In genomic region chr2:199216253-199216652, GRCh38 we compare ENCODE assay signal across 22 cellular contexts.
DNase-seq lines count a peak whose midpoint lies in the region; ATAC-seq and TF ChIP-seq lines count a peak whose summit lies in the region.
"Had no signal": no experiment of that assay in that cellular context is flagged by ENCODE, and none has a peak within 500 bp of the region (broad histone marks: within the 10 kb centered on the region; RNA-seq: fewer than 3 reads in every experiment).

No MANE protein-coding gene starts in this region.

- H4K20me1 ChIP-seq in MM.1S (ENCODE audit: insufficient read depth, low read length), result no peaks in the 10 kb centered on the region

- no peak for TF ChIP-seq EP300 in upper lobe of left lung (IDR thresholded peaks at IDR 0.05)

- H3K27me3 Mint-ChIP-seq in activated naive CD8-positive, alpha-beta T cell treated with anti-CD3 and anti-CD28 coated beads, Interleukin-2, amount 50 U/mL, for 24 hours, result no peaks in the 10 kb centered on the region
- H3K27me3 Mint-ChIP-seq: activated CD8-positive, alpha-beta T cell treated with anti-CD3 and anti-CD28 coated beads for 36 hours; activated naive CD8-positive, alpha-beta T cell; CD4-positive, CD25-positive, alpha-beta regulatory T cell; stimulated activated naive CD8-positive, alpha-beta T cell treated with anti-CD3 and anti-CD28 coated beads, Interleukin-15, amount 100 ng/mL, for 72 hours; T-helper 17 cell; type B pancreatic cell had no signal

- H2AFZ ChIP-seq in MM.1S (ENCODE audit: low read length), result no peak overlapping the region

- peak; percentile 82 for ATAC-seq in GM18519 (IDR thresholded peaks at IDR 0.05; ENCODE audit: low FRiP score, unreplicated experiment)
- peak; percentile 64 for ATAC-seq in GM21381 (IDR thresholded peaks at IDR 0.05; ENCODE audit: unreplicated experiment)
- peak; percentile 53 for ATAC-seq in HG03025 (IDR thresholded peaks at IDR 0.05; ENCODE audit: low FRiP score, unreplicated experiment)
- ATAC-seq in upper lobe of left lung (ENCODE audit: low FRiP score in 2 of 2), result no peak
- ATAC-seq in activated naive CD8-positive, alpha-beta T cell treated with anti-CD3 and anti-CD28 coated beads, Interleukin-2, amount 50 U/mL, for 24 hours, result no peak
- ATAC-seq: activated CD8-positive, alpha-beta T cell treated with anti-CD3 and anti-CD28 coated beads for 36 hours; body of pancreas; natural killer cell; stimulated activated naive CD8-positive, alpha-beta T cell treated with anti-CD3 and anti-CD28 coated beads, Interleukin-15, amount 100 ng/mL, for 72 hours; T-helper 17 cell had no signal

- H3K27me3 ChIP-seq in MM.1S (replicated peaks; ENCODE audit: insufficient read depth, low read length) (no peaks in the 10 kb centered on the region), upper lobe of left lung (no peaks in the 10 kb centered on the region)
- no peaks in the 10 kb centered on the region for H3K27me3 ChIP-seq in effector memory CD4-positive, alpha-beta T cell (replicated peaks; ENCODE audit: control insufficient read depth, insufficient read depth, low read length, poor library complexity, severe bottlenecking)
- H3K27me3 ChIP-seq: body of pancreas had no signal

- H3K4me3 ChIP-seq in MM.1S (ENCODE audit: low read length) (no peak overlapping the region), upper lobe of left lung (no peak overlapping the region)
- no peak overlapping the region for H3K4me3 ChIP-seq in effector memory CD4-positive, alpha-beta T cell (ENCODE audit: insufficient read depth, low read depth, low read length, poor library complexity, severe bottlenecking)
- H3K4me3 ChIP-seq: body of pancreas had no signal

- H3K9ac ChIP-seq in MM.1S (ENCODE audit: low read length), result no peak overlapping the region

- peaks cover 6% of the 10 kb centered on the region; the same call in 1 of the 2 replicates for H3K4me1 ChIP-seq in MM.1S (ENCODE audit: low read length)
- peaks cover 0 to 5% (median 0%) of the 10 kb centered on the region in 4 donors for H3K4me1 ChIP-seq in upper lobe of left lung
- no peaks in the 10 kb centered on the region for H3K4me1 ChIP-seq in effector memory CD4-positive, alpha-beta T cell (ENCODE audit: control insufficient read depth, insufficient read depth, low read length, poor library complexity, severe bottlenecking)

- H3K4me3 Mint-ChIP-seq in activated naive CD8-positive, alpha-beta T cell treated with anti-CD3 and anti-CD28 coated beads, Interleukin-2, amount 50 U/mL, for 24 hours, result no peak overlapping the region
- H3K4me3 Mint-ChIP-seq: activated CD8-positive, alpha-beta T cell treated with anti-CD3 and anti-CD28 coated beads for 36 hours; activated naive CD8-positive, alpha-beta T cell; CD4-positive, CD25-positive, alpha-beta regulatory T cell; H9; natural killer cell; stimulated activated naive CD8-positive, alpha-beta T cell treated with anti-CD3 and anti-CD28 coated beads, Interleukin-15, amount 100 ng/mL, for 72 hours; T-helper 17 cell; type B pancreatic cell had no signal

- no peaks in the 10 kb centered on the region for H3K9me3 ChIP-seq in MM.1S (replicated peaks; ENCODE audit: insufficient read depth, low read length)
- H3K9me3 ChIP-seq in upper lobe of left lung, result peaks cover 0 to 3% (median 0%) of the 10 kb centered on the region in 4 donors
- H3K9me3 ChIP-seq in effector memory CD4-positive, alpha-beta T cell (ENCODE audit: control insufficient read depth, low read length), result no peaks in the 10 kb centered on the region
- H3K9me3 ChIP-seq: body of pancreas had no signal

- H3F3A ChIP-seq in MM.1S (ENCODE audit: insufficient read depth, low read length), result no peaks in the 10 kb centered on the region

- DNase-seq in MM.1S (peak; percentile 67), upper lobe of left lung (no peak), NOMO-1 treated with dmso at 0.1 percent for 144 hours (lab: John Stamatoyannopoulos, UW; ENCODE audit: unreplicated experiment) (no peak)
- DNase-seq in activated naive CD8-positive, alpha-beta T cell treated with anti-CD3 and anti-CD28 coated beads, Interleukin-2, amount 50 U/mL, for 24 hours, result no peak
- no peak for DNase-seq in effector memory CD4-positive, alpha-beta T cell
- DNase-seq: activated CD8-positive, alpha-beta T cell treated with anti-CD3 and anti-CD28 coated beads for 36 hours; body of pancreas; CD4-positive, CD25-positive, alpha-beta regulatory T cell; DMS153; H9; hypothalamus; natural killer cell; NCI-H526; OCI-M1; stimulated activated naive CD8-positive, alpha-beta T cell treated with anti-CD3 and anti-CD28 coated beads, Interleukin-15, amount 100 ng/mL, for 72 hours; T-helper 17 cell; WERI-Rb-1 had no signal

- no peaks in the 10 kb centered on the region for H3K4me1 Mint-ChIP-seq in activated naive CD8-positive, alpha-beta T cell treated with anti-CD3 and anti-CD28 coated beads, Interleukin-2, amount 50 U/mL, for 24 hours
- H3K4me1 Mint-ChIP-seq: CD4-positive, CD25-positive, alpha-beta regulatory T cell; natural killer cell; stimulated activated naive CD8-positive, alpha-beta T cell treated with anti-CD3 and anti-CD28 coated beads, Interleukin-15, amount 100 ng/mL, for 72 hours; T-helper 17 cell had no signal

- TF ChIP-seq POLR2A in upper lobe of left lung (IDR thresholded peaks at IDR 0.05), result no peak

- H3K4me2 ChIP-seq in MM.1S (ENCODE audit: low read depth, low read length), result no peak overlapping the region

- H3K79me2 ChIP-seq in MM.1S (ENCODE audit: low read length), result no peaks in the 10 kb centered on the region

- WGBS in upper lobe of left lung, 2 donors, result 83 to 89% methylated on average over 3 of the region's 3 CpGs

- no peaks in the 10 kb centered on the region for H3K9me2 ChIP-seq in MM.1S (replicated peaks; ENCODE audit: insufficient read depth, low read length)

- H3K9me3 Mint-ChIP-seq in activated naive CD8-positive, alpha-beta T cell treated with anti-CD3 and anti-CD28 coated beads, Interleukin-2, amount 50 U/mL, for 24 hours, result peaks cover 5% of the 10 kb centered on the region
- H3K9me3 Mint-ChIP-seq: stimulated activated naive CD8-positive, alpha-beta T cell treated with anti-CD3 and anti-CD28 coated beads, Interleukin-15, amount 100 ng/mL, for 72 hours; type B pancreatic cell had no signal

- no peaks in the 10 kb centered on the region for H3K36me3 Mint-ChIP-seq in activated naive CD8-positive, alpha-beta T cell treated with anti-CD3 and anti-CD28 coated beads, Interleukin-2, amount 50 U/mL, for 24 hours (ENCODE audit: low read depth)
- H3K36me3 Mint-ChIP-seq: activated naive CD8-positive, alpha-beta T cell; CD4-positive, CD25-positive, alpha-beta regulatory T cell; natural killer cell; type B pancreatic cell had no signal

- H3K27ac ChIP-seq in MM.1S (ENCODE audit: low read length) (no peak overlapping the region), upper lobe of left lung (no peak overlapping the region)
- no peak overlapping the region for H3K27ac ChIP-seq in effector memory CD4-positive, alpha-beta T cell (ENCODE audit: insufficient read depth, low read length, poor library complexity, severe bottlenecking)
- H3K27ac ChIP-seq: body of pancreas, WERI-Rb-1 had no signal

- no peaks in the 10 kb centered on the region for H3K36me3 ChIP-seq in MM.1S (replicated peaks; ENCODE audit: insufficient read depth, low read length)
- H3K36me3 ChIP-seq in upper lobe of left lung, result no peaks in the 10 kb centered on the region
- no peaks in the 10 kb centered on the region for H3K36me3 ChIP-seq in effector memory CD4-positive, alpha-beta T cell (ENCODE audit: control insufficient read depth, insufficient read depth, low read length)
- H3K36me3 ChIP-seq: WERI-Rb-1 had no signal

- H3K27ac Mint-ChIP-seq in activated naive CD8-positive, alpha-beta T cell treated with anti-CD3 and anti-CD28 coated beads, Interleukin-2, amount 50 U/mL, for 24 hours, result no peak overlapping the region
- H3K27ac Mint-ChIP-seq: activated CD8-positive, alpha-beta T cell treated with anti-CD3 and anti-CD28 coated beads for 36 hours; activated naive CD8-positive, alpha-beta T cell; CD4-positive, CD25-positive, alpha-beta regulatory T cell; H9; natural killer cell; stimulated activated naive CD8-positive, alpha-beta T cell treated with anti-CD3 and anti-CD28 coated beads, Interleukin-15, amount 100 ng/mL, for 72 hours; T-helper 17 cell; type B pancreatic cell had no signal

- no peak for TF ChIP-seq CTCF in MM.1S (IDR thresholded peaks at IDR 0.05; ENCODE audit: low read length)
- no peak for TF ChIP-seq CTCF in upper lobe of left lung (IDR thresholded peaks at IDR 0.05)

Comparison
In these comparisons a context has a peak if more than half of its experiments do, and no peak if none do; other contexts are left out.
1. ATAC-seq: peak in GM18519 (single experiment), GM21381 (single experiment) and HG03025 (single experiment); none in upper lobe of left lung (0 of 2) and activated naive CD8-positive, alpha-beta T cell treated with anti-CD3 and anti-CD28 coated beads, Interleukin-2, amount 50 U/mL, for 24 hours (single experiment).